1 cellular context compared by ENCODE assay signal in the genomic region with DNA sequence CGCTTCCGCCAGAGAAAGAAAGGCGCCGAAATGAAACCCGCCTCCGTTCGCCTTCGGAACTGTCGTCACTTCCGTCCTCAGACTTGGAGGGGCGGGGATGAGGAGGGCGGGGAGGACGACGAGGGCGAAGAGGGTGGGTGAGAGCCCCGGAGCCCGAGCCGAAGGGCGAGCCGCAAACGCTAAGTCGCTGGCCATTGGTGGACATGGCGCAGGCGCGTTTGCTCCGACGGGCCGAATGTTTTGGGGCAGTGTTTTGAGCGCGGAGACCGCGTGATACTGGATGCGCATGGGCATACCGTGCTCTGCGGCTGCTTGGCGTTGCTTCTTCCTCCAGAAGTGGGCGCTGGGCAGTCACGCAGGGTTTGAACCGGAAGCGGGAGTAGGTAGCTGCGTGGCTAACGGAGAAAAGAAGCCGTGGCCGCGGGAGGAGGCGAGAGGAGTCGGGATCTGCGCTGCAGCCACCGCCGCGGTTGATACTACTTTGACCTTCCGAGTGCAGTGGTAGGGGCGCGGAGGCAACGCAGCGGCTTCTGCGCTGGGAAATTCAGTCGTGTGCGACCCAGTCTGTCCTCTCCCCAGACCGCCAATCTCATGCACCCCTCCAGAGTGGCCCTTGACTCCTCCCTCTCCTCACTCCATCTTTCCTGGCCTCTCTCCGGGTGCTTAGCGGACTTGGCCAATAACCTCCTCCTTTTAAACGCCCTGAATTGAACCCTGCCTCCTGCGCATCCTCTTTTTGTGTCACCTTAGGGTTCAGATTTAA.
TF ChIP-seq lines count a peak whose summit lies in the region.

TSS of gene ATM (plus strand) at position 382 of the 763 bp plus-strand sequence. CDS start 4,558 bp downstream, outside the sequence.

TF ChIP-seq in HepG2, 621 proteins besides CTCF, POLR2A, EP300 and RAD21 (continued from another document and continues in another):
- TF ChIP-seq ZBED4 (CRISPR knock-in tag; IDR thresholded peaks at IDR 0.05; ENCODE audit: borderline replicate concordance) = peak; percentile 28; the same call in 1 of the 2 replicates
- TF ChIP-seq ZNF577 (CRISPR knock-in tag; IDR thresholded peaks at IDR 0.05; ENCODE audit: borderline replicate concordance, low read depth) = no peak
- no peak; the same call in 1 of the 2 replicates for TF ChIP-seq ZNF83 (CRISPR knock-in tag; IDR thresholded peaks at IDR 0.05; ENCODE audit: borderline replicate concordance)
- TF ChIP-seq ZNF430 (CRISPR knock-in tag; IDR thresholded peaks at IDR 0.05) = peak; percentile 52; the same call in 1 of the 2 replicates
- TF ChIP-seq TP53 (CRISPR knock-in tag; conservative IDR thresholded peaks at IDR 0.05) = no peak
- peak; percentile 55 for TF ChIP-seq SPEN (CRISPR knock-in tag; IDR thresholded peaks at IDR 0.05; ENCODE audit: low read depth)
- TF ChIP-seq, protein P1, sequence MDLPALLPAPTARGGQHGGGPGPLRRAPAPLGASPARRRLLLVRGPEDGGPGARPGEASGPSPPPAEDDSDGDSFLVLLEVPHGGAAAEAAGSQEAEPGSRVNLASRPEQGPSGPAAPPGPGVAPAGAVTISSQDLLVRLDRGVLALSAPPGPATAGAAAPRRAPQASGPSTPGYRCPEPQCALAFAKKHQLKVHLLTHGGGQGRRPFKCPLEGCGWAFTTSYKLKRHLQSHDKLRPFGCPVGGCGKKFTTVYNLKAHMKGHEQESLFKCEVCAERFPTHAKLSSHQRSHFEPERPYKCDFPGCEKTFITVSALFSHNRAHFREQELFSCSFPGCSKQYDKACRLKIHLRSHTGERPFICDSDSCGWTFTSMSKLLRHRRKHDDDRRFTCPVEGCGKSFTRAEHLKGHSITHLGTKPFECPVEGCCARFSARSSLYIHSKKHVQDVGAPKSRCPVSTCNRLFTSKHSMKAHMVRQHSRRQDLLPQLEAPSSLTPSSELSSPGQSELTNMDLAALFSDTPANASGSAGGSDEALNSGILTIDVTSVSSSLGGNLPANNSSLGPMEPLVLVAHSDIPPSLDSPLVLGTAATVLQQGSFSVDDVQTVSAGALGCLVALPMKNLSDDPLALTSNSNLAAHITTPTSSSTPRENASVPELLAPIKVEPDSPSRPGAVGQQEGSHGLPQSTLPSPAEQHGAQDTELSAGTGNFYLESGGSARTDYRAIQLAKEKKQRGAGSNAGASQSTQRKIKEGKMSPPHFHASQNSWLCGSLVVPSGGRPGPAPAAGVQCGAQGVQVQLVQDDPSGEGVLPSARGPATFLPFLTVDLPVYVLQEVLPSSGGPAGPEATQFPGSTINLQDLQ (CRISPR knock-in tag; IDR thresholded peaks at IDR 0.05) = no peak
- TF ChIP-seq, protein P2, sequence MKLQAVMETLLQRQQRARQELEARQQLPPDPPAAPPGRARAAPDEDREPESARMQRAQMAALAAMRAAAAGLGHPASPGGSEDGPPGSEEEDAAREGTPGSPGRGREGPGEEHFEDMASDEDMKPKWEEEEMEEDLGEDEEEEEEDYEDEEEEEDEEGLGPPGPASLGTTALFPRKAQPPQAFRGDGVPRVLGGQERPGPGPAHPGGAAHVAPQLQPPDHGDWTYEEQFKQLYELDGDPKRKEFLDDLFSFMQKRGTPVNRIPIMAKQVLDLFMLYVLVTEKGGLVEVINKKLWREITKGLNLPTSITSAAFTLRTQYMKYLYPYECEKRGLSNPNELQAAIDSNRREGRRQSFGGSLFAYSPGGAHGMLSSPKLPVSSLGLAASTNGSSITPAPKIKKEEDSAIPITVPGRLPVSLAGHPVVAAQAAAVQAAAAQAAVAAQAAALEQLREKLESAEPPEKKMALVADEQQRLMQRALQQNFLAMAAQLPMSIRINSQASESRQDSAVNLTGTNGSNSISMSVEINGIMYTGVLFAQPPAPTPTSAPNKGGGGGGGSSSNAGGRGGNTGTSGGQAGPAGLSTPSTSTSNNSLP (IDR thresholded peaks at IDR 0.05; ENCODE audit: low read depth, low read length) = no peak; the same call in 1 of the 2 replicates
- TF ChIP-seq MAFK (conservative IDR thresholded peaks at IDR 0.05 in 1 of 2, IDR thresholded peaks at IDR 0.05 in 1 of 2; ENCODE audit: low read length in 2 of 2) = no peak
- TF ChIP-seq HHEX (CRISPR knock-in tag; IDR thresholded peaks at IDR 0.05) = no peak
- TF ChIP-seq ZNF251 (CRISPR knock-in tag; IDR thresholded peaks at IDR 0.05) = no peak
- no peak for TF ChIP-seq ZNF674 (CRISPR knock-in tag; IDR thresholded peaks at IDR 0.05; ENCODE audit: low read depth)
- TF ChIP-seq ZNF550 (CRISPR knock-in tag; IDR thresholded peaks at IDR 0.05; ENCODE audit: borderline replicate concordance) = no peak
- TF ChIP-seq KAT8 (CRISPR knock-in tag; IDR thresholded peaks at IDR 0.05) = peak; percentile 87
- 0 out of 4 replicates have a peak, but pooled peaks of 1 of the 2 experiments have one; percentile 48 for TF ChIP-seq ATF4 (CRISPR knock-in tag; IDR thresholded peaks at IDR 0.05)
- peak; percentile 34; the same call in 1 of the 2 replicates for TF ChIP-seq KIAA2018 (CRISPR knock-in tag; IDR thresholded peaks at IDR 0.05; ENCODE audit: borderline replicate concordance)
- peak; percentile 66; the same call in 1 of the 2 replicates for TF ChIP-seq SP4 (CRISPR knock-in tag; IDR thresholded peaks at IDR 0.05)
- peak; percentile 57; the same call in 1 of the 2 replicates for TF ChIP-seq ZFX (CRISPR knock-in tag; IDR thresholded peaks at IDR 0.05; ENCODE audit: low read depth)
- no peak for TF ChIP-seq KDM4B (CRISPR knock-in tag; IDR thresholded peaks at IDR 0.05)
- TF ChIP-seq SNAPC5 (CRISPR knock-in tag; IDR thresholded peaks at IDR 0.05; ENCODE audit: borderline replicate concordance) = no peak
- TF ChIP-seq ZNF207 (IDR thresholded peaks at IDR 0.05; ENCODE audit: borderline replicate concordance) = no peak
- no peak for TF ChIP-seq TRIM24 (CRISPR knock-in tag; IDR thresholded peaks at IDR 0.05)
- TF ChIP-seq, protein P3, sequence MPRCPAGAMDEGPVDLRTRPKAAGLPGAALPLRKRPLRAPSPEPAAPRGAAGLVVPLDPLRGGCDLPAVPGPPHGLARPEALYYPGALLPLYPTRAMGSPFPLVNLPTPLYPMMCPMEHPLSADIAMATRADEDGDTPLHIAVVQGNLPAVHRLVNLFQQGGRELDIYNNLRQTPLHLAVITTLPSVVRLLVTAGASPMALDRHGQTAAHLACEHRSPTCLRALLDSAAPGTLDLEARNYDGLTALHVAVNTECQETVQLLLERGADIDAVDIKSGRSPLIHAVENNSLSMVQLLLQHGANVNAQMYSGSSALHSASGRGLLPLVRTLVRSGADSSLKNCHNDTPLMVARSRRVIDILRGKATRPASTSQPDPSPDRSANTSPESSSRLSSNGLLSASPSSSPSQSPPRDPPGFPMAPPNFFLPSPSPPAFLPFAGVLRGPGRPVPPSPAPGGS (CRISPR knock-in tag; IDR thresholded peaks at IDR 0.05) = peak; percentile 67; the same call in 1 of the 2 replicates
- no peak for TF ChIP-seq RORA (CRISPR knock-in tag; IDR thresholded peaks at IDR 0.05)
- peak; percentile 98 for TF ChIP-seq POGZ (CRISPR knock-in tag; IDR thresholded peaks at IDR 0.05)
- TF ChIP-seq KDM3A (CRISPR knock-in tag; IDR thresholded peaks at IDR 0.05; ENCODE audit: low read depth) = no peak
- no peak; the same call in 1 of the 2 replicates for TF ChIP-seq ZNF331 (CRISPR knock-in tag; IDR thresholded peaks at IDR 0.05)
- no peak for TF ChIP-seq HCFC1 (IDR thresholded peaks at IDR 0.05; ENCODE audit: low read depth, low read length)
- TF ChIP-seq TAF15 (IDR thresholded peaks at IDR 0.05; ENCODE audit: low read depth, low read length, poor library complexity, severe bottlenecking) = no peak
- peak; percentile 97; the same call in 2 of the 3 replicates for TF ChIP-seq MXI1 (IDR thresholded peaks at IDR 0.05; ENCODE audit: borderline replicate concordance, low read depth, low read length)
- no peak for TF ChIP-seq ZBTB34 (CRISPR knock-in tag; IDR thresholded peaks at IDR 0.05)
- TF ChIP-seq JUNB (CRISPR knock-in tag; IDR thresholded peaks at IDR 0.05; ENCODE audit: borderline replicate concordance) = no peak
- TF ChIP-seq NKX3-1 (CRISPR knock-in tag; IDR thresholded peaks at IDR 0.05) = no peak
- TF ChIP-seq TMF1 (CRISPR knock-in tag; IDR thresholded peaks at IDR 0.05; ENCODE audit: low read depth) = no peak
- TF ChIP-seq CCAR2 (optimal IDR thresholded peaks at IDR 0.05; ENCODE audit: low read depth, low read length) = no peak
- no peak for TF ChIP-seq ISL2 (CRISPR knock-in tag; IDR thresholded peaks at IDR 0.05)
